In the genomic region with DNA sequence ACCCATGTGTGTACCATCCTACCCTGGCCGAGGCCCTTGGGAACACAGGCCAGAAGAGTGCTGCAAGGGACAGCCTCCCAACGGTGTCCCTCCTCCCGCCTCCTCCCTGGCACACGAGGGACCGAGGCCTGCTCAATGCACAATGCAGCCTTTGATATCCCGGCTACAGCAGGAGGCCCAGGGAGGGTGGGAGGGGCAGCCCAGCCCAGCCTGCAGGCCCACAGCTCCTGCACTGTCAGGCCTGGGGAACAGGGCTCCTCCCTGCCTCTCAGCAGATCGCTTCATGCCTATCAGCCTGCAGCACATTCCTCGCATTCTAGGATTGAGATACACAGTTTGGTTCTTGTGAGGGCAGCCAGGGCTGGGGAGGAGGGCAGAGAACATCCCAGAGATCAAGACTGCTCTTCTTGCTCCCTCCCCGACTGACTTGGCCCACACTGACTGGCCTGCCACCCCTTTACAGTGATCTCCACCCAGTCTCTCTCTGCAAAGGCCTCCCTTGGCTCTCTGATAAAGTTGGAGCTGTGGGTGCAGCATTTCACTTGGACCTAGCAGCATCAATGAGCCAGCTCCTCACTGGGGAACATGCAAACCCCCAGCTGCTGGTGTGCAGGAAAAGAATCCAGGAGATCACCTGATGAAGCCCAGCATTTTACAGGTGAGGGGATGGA, we compare ENCODE assay signal across 8 cellular contexts. TPM values are rescaled to one million over a fixed set of nuclear protein-coding genes. Genes with fewer than 3 reads are reported as not detected.
DNase-seq lines count a peak whose midpoint lies in the region; ATAC-seq and TF ChIP-seq lines count a peak whose summit lies in the region.

A gene (minus strand): TSS at position 46 of the 671 bp plus-strand sequence. CDS start 40 bp downstream, at position 6.

- ATAC-seq in heart right ventricle, result peak; percentile 71 to 92 (median 87)
- ATAC-seq in HG03571 (IDR thresholded peaks at IDR 0.05; ENCODE audit: unreplicated experiment), result no peak
- ATAC-seq in HG03457 (IDR thresholded peaks at IDR 0.05; ENCODE audit: unreplicated experiment), result no peak

- no peaks in the 10 kb centered on the region for H3K36me3 ChIP-seq in heart right ventricle
- no peaks in the 10 kb centered on the region for H3K36me3 ChIP-seq in effector memory CD4-positive, alpha-beta T cell (ENCODE audit: control insufficient read depth, insufficient read depth, low read length)

- 9 to 14% methylated on average over 9 of the region's 9 CpGs for WGBS in heart right ventricle, 2 donors

- H3K9me3 ChIP-seq in heart right ventricle, result peaks cover 0 to 12% (median 0%) of the 10 kb centered on the region in 11 donors
- H3K9me3 ChIP-seq in effector memory CD4-positive, alpha-beta T cell (ENCODE audit: control insufficient read depth, low read length), result no peaks in the 10 kb centered on the region

- no peaks in the 10 kb centered on the region for H3K36me3 Mint-ChIP-seq in progenitor cell of endocrine pancreas (ENCODE audit: insufficient read depth)

- H3K4me3 Mint-ChIP-seq in progenitor cell of endocrine pancreas (ENCODE audit: low read depth), result no peak within 1 kb of the TSS

- H3K4me3 ChIP-seq in heart right ventricle, result peak within 1 kb of the TSS in 5 of 10 donors; percentile 1 to 23 (median 7)
- no peak within 1 kb of the TSS for H3K4me3 ChIP-seq in effector memory CD4-positive, alpha-beta T cell (ENCODE audit: insufficient read depth, low read depth, low read length, poor library complexity, severe bottlenecking)

- H3K27me3 Mint-ChIP-seq in progenitor cell of endocrine pancreas, result no peaks in the 10 kb centered on the region

- intact Hi-C loops in heart right ventricle (cut with DNase I), result loop anchor here in 4 of 10 donors (2.0 to 10.0 kb wide), 3 partner anchors 26 to 52 kb away; no protein-coding TSS in a partner anchor

- DNase-seq in EL (peak; percentile 87), amygdala (lab: John Stamatoyannopoulos, UW) (peak; percentile 17 to 96 (median 80)), heart right ventricle (peak; percentile 66 to 74), progenitor cell of endocrine pancreas (ENCODE audit: low spot score, unreplicated experiment) (peak; percentile 22)
- no peak for DNase-seq in effector memory CD4-positive, alpha-beta T cell
- no peak for DNase-seq in activated CD4-positive, alpha-beta T cell treated with anti-CD3 and anti-CD28 coated beads, Interleukin-2, amount 50 U/mL, for 48 hours

- no peaks in the 10 kb centered on the region for H3K9me3 Mint-ChIP-seq in progenitor cell of endocrine pancreas (ENCODE audit: low read depth)

- H3K27ac Mint-ChIP-seq in progenitor cell of endocrine pancreas, result peak within 1 kb of the TSS; percentile 34

- peaks cover 13% of the 10 kb centered on the region for H3K4me1 Mint-ChIP-seq in progenitor cell of endocrine pancreas (ENCODE audit: low read depth)

- TF ChIP-seq CTCF in heart right ventricle (IDR thresholded peaks at IDR 0.05) (no peak), progenitor cell of endocrine pancreas (IDR thresholded peaks at IDR 0.05; ENCODE audit: unreplicated experiment) (no peak)

- peaks cover 8 to 64% (median 58%) of the 10 kb centered on the region in 9 donors for H3K4me1 ChIP-seq in heart right ventricle
- H3K4me1 ChIP-seq in effector memory CD4-positive, alpha-beta T cell (ENCODE audit: control insufficient read depth, insufficient read depth, low read length, poor library complexity, severe bottlenecking), result no peaks in the 10 kb centered on the region

- H3K27me3 ChIP-seq in heart right ventricle, result no peaks in the 10 kb centered on the region
- no peaks in the 10 kb centered on the region for H3K27me3 ChIP-seq in effector memory CD4-positive, alpha-beta T cell (replicated peaks; ENCODE audit: control insufficient read depth, insufficient read depth, low read length, poor library complexity, severe bottlenecking)

- H3K27ac ChIP-seq in heart right ventricle, result peak within 1 kb of the TSS; percentile 6 to 94 (median 84)
- no peak within 1 kb of the TSS for H3K27ac ChIP-seq in effector memory CD4-positive, alpha-beta T cell (ENCODE audit: insufficient read depth, low read length, poor library complexity, severe bottlenecking)

RNA-seq across cellular contexts. Expression of the gene that starts here (rescaled TPM):
- total RNA-seq in heart right ventricle (10 to 100 TPM in 2 of 10 donors, 1 to 10 TPM in 7, under 1 TPM in 1; 0.97 to 13.1 (median 7.4) TPM), progenitor cell of endocrine pancreas (1.4 and 2.1 TPM in 2 replicates)
- polyA plus RNA-seq in heart right ventricle, result 1 to 10 TPM in 1 of 2 donors, under 1 TPM in 1; 0.91 to 2.9 TPM

Comparison
In these comparisons a context has a peak if more than half of its experiments do, and no peak if none do; other contexts are left out.
1. DNase-seq: peak in EL (single experiment), amygdala (56 of 56), heart right ventricle (2 of 2) and progenitor cell of endocrine pancreas (single experiment); none in effector memory CD4-positive, alpha-beta T cell (0 of 3) and activated CD4-positive, alpha-beta T cell treated with anti-CD3 and anti-CD28 coated beads, Interleukin-2, amount 50 U/mL, for 48 hours (0 of 2).
2. ATAC-seq: peak in heart right ventricle (8 of 8); none in HG03571 (single experiment) and HG03457 (single experiment).